Comparison of ENCODE assay signal across 18 cellular contexts in the genomic region with DNA sequence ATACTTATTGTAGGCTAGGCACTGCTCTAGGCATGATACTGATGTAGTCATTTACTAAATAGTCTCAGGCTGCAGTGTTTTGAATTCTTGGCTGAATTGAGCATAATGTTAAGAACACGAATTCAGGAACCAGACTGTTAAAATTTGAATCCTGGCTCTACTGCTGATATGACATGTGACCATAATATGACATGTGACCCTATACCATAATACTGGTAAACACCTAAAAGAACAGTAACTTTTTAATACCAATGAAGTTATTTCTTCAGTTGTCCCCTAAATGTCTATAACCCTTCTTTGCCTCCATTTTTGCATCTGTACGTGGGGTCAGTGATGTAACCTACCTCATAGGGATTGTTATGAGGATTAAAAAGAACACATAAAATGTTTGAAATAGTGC. TPM values are rescaled to one million over a fixed set of nuclear protein-coding genes. Genes with fewer than 3 reads are reported as not detected.
DNase-seq lines count a peak whose midpoint lies in the region; ATAC-seq and TF ChIP-seq lines count a peak whose summit lies in the region.
"Had no signal": no experiment of that assay in that cellular context is flagged by ENCODE, and none has a peak within 500 bp of the region (broad histone marks: within the 10 kb centered on the region; RNA-seq: fewer than 3 reads in every experiment).

No MANE protein-coding gene starts in this region.

- no peak overlapping the region for H3K4me2 ChIP-seq in mesenchymal stem cell (ENCODE audit: low read length, poor library complexity, severe bottlenecking)
- H3K4me2 ChIP-seq: BLaER1 treated with 17β-estradiol and CSF1 and Interleukin-3, amounts not matched to agents 10 nM and 100 nM had no signal

- H2BK15ac ChIP-seq in mesenchymal stem cell (ENCODE audit: low read depth, poor library complexity, severe bottlenecking), result no peak overlapping the region

- H3K79me1 ChIP-seq in mesenchymal stem cell (replicated peaks; ENCODE audit: low read length, poor library complexity, severe bottlenecking), result peaks cover 11% of the 10 kb centered on the region

- intact Hi-C loops in left colon (cut with DNase I, micrococcal nuclease), result no loop called here
- intact Hi-C loops in Calu3 (cut with micrococcal nuclease; ENCODE audit: unreplicated experiment), result no loop called here

- no peak for ATAC-seq in T-helper 17 cell
- ATAC-seq in HG02885 (IDR thresholded peaks at IDR 0.05; ENCODE audit: poor library complexity, unreplicated experiment), result no peak
- no peak for ATAC-seq in left colon
- ATAC-seq: HepG2 had no signal

- H3K23ac ChIP-seq in mesenchymal stem cell (ENCODE audit: low read length in 2 of 2), result no peak overlapping the region

- peaks cover 2% of the 10 kb centered on the region for H3K4me1 ChIP-seq in mesenchymal stem cell (ENCODE audit: control insufficient read depth, insufficient read depth, low read depth, low read length)

- peak overlapping the region; percentile 34 for H3K9ac ChIP-seq in mesenchymal stem cell (ENCODE audit: low read length)
- H3K9ac ChIP-seq: BLaER1 treated with 17β-estradiol and CSF1 and Interleukin-3, amounts not matched to agents 10 nM and 100 nM had no signal

- H2BK5ac ChIP-seq in mesenchymal stem cell (ENCODE audit: low read depth, low read length, poor library complexity, severe bottlenecking), result no peak overlapping the region

- H2BK12ac ChIP-seq in mesenchymal stem cell (ENCODE audit: low read length in 2 of 2), result no peak overlapping the region

- no peak for TF ChIP-seq CTCF in Calu3 (IDR thresholded peaks at IDR 0.05; ENCODE audit: unreplicated experiment)

- H3K27ac ChIP-seq in mesenchymal stem cell (ENCODE audit: low read length, poor library complexity, severe bottlenecking), result no peak overlapping the region
- H3K27ac ChIP-seq: BLaER1 treated with 17β-estradiol and CSF1 and Interleukin-3, amounts not matched to agents 10 nM and 100 nM had no signal

- H3K9me3 ChIP-seq in T-helper 17 cell (ENCODE audit: control insufficient read depth, low read length, poor library complexity, severe bottlenecking) (no peaks in the 10 kb centered on the region), mesenchymal stem cell (ENCODE audit: control insufficient read depth, low read length) (no peaks in the 10 kb centered on the region)
- H3K9me3 ChIP-seq: BLaER1 treated with 17β-estradiol and CSF1 and Interleukin-3, amounts not matched to agents 10 nM and 100 nM had no signal

- peaks cover 5 to 48% of the 10 kb centered on the region in 2 experiments for H3K36me3 ChIP-seq in mesenchymal stem cell (ENCODE audit: control insufficient read depth in 1 of 2, insufficient read depth in 2 of 2, low read depth in 1 of 2, low read length in 2 of 2)

- H2AFZ ChIP-seq in mesenchymal stem cell (ENCODE audit: low read depth, low read length), result no peak overlapping the region

- no peak overlapping the region for H2BK120ac ChIP-seq in mesenchymal stem cell (ENCODE audit: low read depth, low read length)

- H3K14ac ChIP-seq in mesenchymal stem cell (ENCODE audit: low read length in 2 of 2), result no peak overlapping the region

- H4K91ac ChIP-seq in mesenchymal stem cell (ENCODE audit: low read length), result no peak overlapping the region

- no peak overlapping the region for H3K4ac ChIP-seq in mesenchymal stem cell (ENCODE audit: low read depth in 1 of 2, low read length in 2 of 2)

- no peak for DNase-seq in activated naive CD4-positive, alpha-beta T cell treated with Interleukin-2 at 50 U/mL for 16 hours
- DNase-seq in T-helper 17 cell, result no peak
- DNase-seq in mesenchymal stem cell, result no peak
- DNase-seq in hippocampal formation (lab: John Stamatoyannopoulos, UW), result no peak
- no peak for DNase-seq in left colon
- no peak for DNase-seq in Calu3
- DNase-seq: 8988T; CD4-positive, CD25-positive, alpha-beta regulatory T cell; CD8-positive, alpha-beta memory T cell; COR-L47; H9; KG1 had no signal

- no TSS peak for BruUV-seq in Calu3 (replicated peaks; lab: Mats Ljungman, UMichigan)

- peaks cover 2% of the 10 kb centered on the region for H3K36me3 Mint-ChIP-seq in activated naive CD4-positive, alpha-beta T cell treated with anti-CD3 and anti-CD28 coated beads, Interleukin-2, amount 50 U/mL, for 24 hours
- no peaks in the 10 kb centered on the region for H3K36me3 Mint-ChIP-seq in T-helper 17 cell (ENCODE audit: low read depth)
- no peaks in the 10 kb centered on the region for H3K36me3 Mint-ChIP-seq in Calu3 (ENCODE audit: insufficient read depth, unreplicated experiment)
- H3K36me3 Mint-ChIP-seq: IgD-negative memory B cell had no signal

- H3K27me3 ChIP-seq in mesenchymal stem cell (ENCODE audit: control insufficient read depth in 1 of 2, insufficient read depth in 1 of 2, low read length in 2 of 2), result no peaks in the 10 kb centered on the region
- H3K27me3 ChIP-seq: BLaER1 treated with 17β-estradiol and CSF1 and Interleukin-3, amounts not matched to agents 10 nM and 100 nM had no signal

- no peaks in the 10 kb centered on the region for H3K27me3 Mint-ChIP-seq in activated naive CD4-positive, alpha-beta T cell treated with anti-CD3 and anti-CD28 coated beads, Interleukin-2, amount 50 U/mL, for 24 hours
- H3K27me3 Mint-ChIP-seq in T-helper 17 cell (no peaks in the 10 kb centered on the region), Calu3 (ENCODE audit: unreplicated experiment) (no peaks in the 10 kb centered on the region)
- H3K27me3 Mint-ChIP-seq: B cell; CD4-positive, CD25-positive, alpha-beta regulatory T cell; CD8-positive, alpha-beta memory T cell; IgD-negative memory B cell had no signal

- H3K4me3 Mint-ChIP-seq in activated naive CD4-positive, alpha-beta T cell treated with anti-CD3 and anti-CD28 coated beads, Interleukin-2, amount 50 U/mL, for 24 hours, result no peak overlapping the region
- H3K4me3 Mint-ChIP-seq in T-helper 17 cell (no peak overlapping the region), Calu3 (ENCODE audit: low read depth, unreplicated experiment) (no peak overlapping the region)
- H3K4me3 Mint-ChIP-seq: B cell; CD4-positive, CD25-positive, alpha-beta regulatory T cell; CD8-positive, alpha-beta memory T cell; H9; IgD-negative memory B cell had no signal

- CTCF ChIA-PET in Calu3 (lab: Charles Lee), result no interaction called here

- peaks cover 25% of the 10 kb centered on the region for H3K4me1 Mint-ChIP-seq in activated naive CD4-positive, alpha-beta T cell treated with anti-CD3 and anti-CD28 coated beads, Interleukin-2, amount 50 U/mL, for 24 hours
- peaks cover 16% of the 10 kb centered on the region for H3K4me1 Mint-ChIP-seq in T-helper 17 cell
- peaks cover 8% of the 10 kb centered on the region for H3K4me1 Mint-ChIP-seq in Calu3 (ENCODE audit: low read depth, unreplicated experiment)

- H4K8ac ChIP-seq in mesenchymal stem cell (ENCODE audit: low read length), result no peak overlapping the region

- H2AK5ac ChIP-seq in mesenchymal stem cell (ENCODE audit: low read length, severe bottlenecking), result no peak overlapping the region

- H3K27ac Mint-ChIP-seq in activated naive CD4-positive, alpha-beta T cell treated with anti-CD3 and anti-CD28 coated beads, Interleukin-2, amount 50 U/mL, for 24 hours, result peak overlapping the region; percentile 5
- peak overlapping the region; percentile 29 for H3K27ac Mint-ChIP-seq in T-helper 17 cell
- no peak overlapping the region for H3K27ac Mint-ChIP-seq in Calu3 (ENCODE audit: unreplicated experiment)
- H3K27ac Mint-ChIP-seq: B cell, H9, IgD-negative memory B cell had no signal

- H3K4me3 ChIP-seq in mesenchymal stem cell (ENCODE audit: insufficient read depth in 1 of 2, low read depth in 1 of 2, low read length in 2 of 2), result no peak overlapping the region
- H3K4me3 ChIP-seq: BLaER1 treated with 17β-estradiol and CSF1 and Interleukin-3, amounts not matched to agents 10 nM and 100 nM had no signal

- H3K9me3 Mint-ChIP-seq in activated naive CD4-positive, alpha-beta T cell treated with anti-CD3 and anti-CD28 coated beads, Interleukin-2, amount 50 U/mL, for 24 hours, result no peaks in the 10 kb centered on the region
- H3K9me3 Mint-ChIP-seq in Calu3 (ENCODE audit: low read depth, unreplicated experiment), result no peaks in the 10 kb centered on the region
- H3K9me3 Mint-ChIP-seq: CD4-positive, CD25-positive, alpha-beta regulatory T cell; CD8-positive, alpha-beta memory T cell; H9; IgD-negative memory B cell had no signal

- 100% methylated on average over 1 of the region's 2 CpGs for WGBS in mesenchymal stem cell

- H3K18ac ChIP-seq in mesenchymal stem cell (ENCODE audit: low read depth in 1 of 2, low read length in 2 of 2), result no peak overlapping the region

RNA-seq across cellular contexts. Expression of gene TBC1D23, which starts 18.1 kb away (rescaled TPM):
- total RNA-seq in T-helper 17 cell, result 10 to 100 TPM; 37.4 to 44.2 TPM
- 28.3 TPM for polyA plus RNA-seq in mesenchymal stem cell (2013, experiment 1 of 2)
- 30.1 TPM for polyA plus RNA-seq in mesenchymal stem cell (2013, experiment 2 of 2)
- 10 to 100 TPM; 38.2 to 50.9 TPM for total RNA-seq in left colon
- total RNA-seq in Calu3 (2022), result 26.1 and 27.6 TPM in 2 replicates

RNA-seq across cellular contexts. Expression of gene NIT2, which starts 55.6 kb away (rescaled TPM):
- 10 to 100 TPM; 24.0 to 30.1 TPM for total RNA-seq in T-helper 17 cell
- 23.0 TPM for polyA plus RNA-seq in mesenchymal stem cell (2013, experiment 1 of 2)
- 23.8 TPM for polyA plus RNA-seq in mesenchymal stem cell (2013, experiment 2 of 2)
- 10 to 100 TPM; 23.5 to 25.9 TPM for total RNA-seq in left colon
- 55.9 and 57.4 TPM in 2 replicates for total RNA-seq in Calu3 (2022)
